Comparison of ENCODE assay signal across 8 cellular contexts in the genomic region with DNA sequence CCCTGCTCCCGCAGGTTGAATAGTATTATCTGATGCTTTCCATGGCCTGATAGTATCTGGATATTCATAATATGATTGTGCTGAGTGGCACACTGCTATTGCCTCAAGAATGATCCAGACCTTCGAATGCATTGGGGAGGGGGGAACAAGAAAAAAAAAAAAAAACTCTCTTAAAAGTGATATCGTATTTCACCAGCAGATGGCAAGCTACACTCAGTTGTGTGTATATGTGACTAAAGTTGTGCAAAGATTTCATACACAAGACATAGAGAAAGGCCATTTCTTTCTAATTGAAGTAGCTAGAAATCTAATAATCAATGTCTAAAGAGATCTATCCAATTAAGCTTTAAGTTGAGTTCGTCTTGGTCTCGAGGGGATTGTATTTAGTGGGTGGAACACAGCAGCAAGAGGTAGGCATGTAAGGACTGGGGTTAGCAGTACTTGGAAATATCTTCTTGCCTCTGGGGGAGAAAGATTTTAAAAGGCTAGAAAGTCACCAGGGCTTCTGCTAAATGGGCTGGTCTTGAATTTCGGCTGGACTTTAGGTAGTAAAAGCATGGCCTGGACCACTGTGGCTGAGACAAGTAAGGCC. TPM values are rescaled to one million over a fixed set of nuclear protein-coding genes. Genes with fewer than 3 reads are reported as not detected.
DNase-seq lines count a peak whose midpoint lies in the region; ATAC-seq and TF ChIP-seq lines count a peak whose summit lies in the region.

No MANE protein-coding gene starts in this region.

- peaks cover 3% of the 10 kb centered on the region for H3K4me1 Mint-ChIP-seq in CD14-positive monocyte

- intact Hi-C loops in CD14-positive monocyte (cut with micrococcal nuclease), result no loop called here
- intact Hi-C loops in prostate gland (cut with DNase I), result loop anchor here (2.0 to 5.0 kb wide), 2 partner anchors 206 to 321 kb away; no protein-coding TSS in a partner anchor

- no peak for ATAC-seq in GM18873 (IDR thresholded peaks at IDR 0.05; ENCODE audit: low FRiP score, unreplicated experiment)
- ATAC-seq in GM19397 (IDR thresholded peaks at IDR 0.05; ENCODE audit: unreplicated experiment), result no peak
- no peak for ATAC-seq in GM18907 (IDR thresholded peaks at IDR 0.05; ENCODE audit: unreplicated experiment)

- TF ChIP-seq POLR2A in Peyer's patch (IDR thresholded peaks at IDR 0.05), result no peak
- no peak for TF ChIP-seq POLR2A in prostate gland (IDR thresholded peaks at IDR 0.05)

- H3K9me3 ChIP-seq in Peyer's patch, result no peaks in the 10 kb centered on the region
- no peaks in the 10 kb centered on the region for H3K9me3 ChIP-seq in prostate gland

- H3K4me1 ChIP-seq in Peyer's patch (no peaks in the 10 kb centered on the region), prostate gland (replicated peaks) (no peaks in the 10 kb centered on the region)

- no peak overlapping the region for H3K4me3 Mint-ChIP-seq in CD14-positive monocyte

- H3K4me3 ChIP-seq in HFF-Myc (replicated peaks; ENCODE audit: low read depth, low read length) (no peak overlapping the region), Peyer's patch (no peak overlapping the region), fibroblast of mammary gland (ENCODE audit: control insufficient read depth, low read depth, low read length) (no peak overlapping the region), prostate gland (no peak overlapping the region)

- DNase-seq in CD14-positive monocyte (ENCODE audit: low spot score) (no peak), HFF-Myc (ENCODE audit: extremely low read depth, low read depth) (no peak), Peyer's patch (no peak), fibroblast of mammary gland (ENCODE audit: low read depth) (peak; percentile 57), prostate gland (ENCODE audit: low spot score) (no peak)

- peaks cover 0 to 6% (median 2%) of the 10 kb centered on the region in 7 donors for H3K9me3 Mint-ChIP-seq in CD14-positive monocyte

- no peak overlapping the region for H3K27ac ChIP-seq in Peyer's patch
- no peak overlapping the region for H3K27ac ChIP-seq in prostate gland

- TF ChIP-seq CTCF in CD14-positive monocyte (IDR thresholded peaks at IDR 0.05), result peak; percentile 62
- peak; percentile 7 for TF ChIP-seq CTCF in HFF-Myc (IDR thresholded peaks at IDR 0.05; ENCODE audit: low read depth, low read length, missing control alignments)
- peak in 5 of 6 experiments; percentile 20 to 67 (median 64) for TF ChIP-seq CTCF in Peyer's patch (IDR thresholded peaks at IDR 0.05)
- peak; percentile 54 for TF ChIP-seq CTCF in fibroblast of mammary gland (conservative IDR thresholded peaks at IDR 0.05; ENCODE audit: control insufficient read depth, insufficient read depth, low read depth, low read length)
- TF ChIP-seq CTCF in prostate gland (IDR thresholded peaks at IDR 0.05), result peak; percentile 38 to 65 (median 46)

- H3K27me3 ChIP-seq in Peyer's patch (no peaks in the 10 kb centered on the region), prostate gland (replicated peaks; ENCODE audit: insufficient read depth) (no peaks in the 10 kb centered on the region)

- H3K36me3 Mint-ChIP-seq in CD14-positive monocyte, result peaks cover 10 to 13% of the 10 kb centered on the region in 2 donors

- WGBS in prostate gland, result 14% methylated on average over 6 of the region's 6 CpGs

- no peaks in the 10 kb centered on the region for H3K27me3 Mint-ChIP-seq in CD14-positive monocyte (ENCODE audit: low read depth in 3 of 3)

- no peaks in the 10 kb centered on the region for H3K36me3 ChIP-seq in Peyer's patch
- no peaks in the 10 kb centered on the region for H3K36me3 ChIP-seq in prostate gland

- no peak overlapping the region for H3K27ac Mint-ChIP-seq in CD14-positive monocyte

RNA-seq across cellular contexts. Expression of gene SFRP4, which starts 15.3 kb away (rescaled TPM):
- polyA plus RNA-seq in CD14-positive monocyte, result not detected
- 1 to 10 TPM in 1 of 4 donors, not detected in 3; 1.2 TPM for total RNA-seq in Peyer's patch
- total RNA-seq in prostate gland, result 10 to 100 TPM in 1 of 2 donors, 1 to 10 TPM in 1; 3.2 to 25.3 TPM

RNA-seq across cellular contexts. Expression of gene EPDR1, which starts 19.1 kb away (rescaled TPM):
- 1 to 10 TPM; 1.1 to 1.2 TPM for polyA plus RNA-seq in CD14-positive monocyte
- total RNA-seq in Peyer's patch (10 to 100 TPM in 3 of 4 donors, 1 to 10 TPM in 1; 7.4 to 22.5 (median 19.7) TPM), prostate gland (10 to 100 TPM; 38.6 to 77.8 TPM)

RNA-seq across cellular contexts. Expression of gene NME8, which starts 52.9 kb away (rescaled TPM):
- 1 to 10 TPM; 3.2 to 4.8 TPM for polyA plus RNA-seq in CD14-positive monocyte
- total RNA-seq in Peyer's patch (1 to 10 TPM in 1 of 4 donors, not detected in 3; 1.7 TPM), prostate gland (under 1 TPM in 1 of 2 donors, not detected in 1; 0.91 TPM)

Comparison
In these comparisons a context has a peak if more than half of its experiments do, and no peak if none do; other contexts are left out.
1. CTCF ChIP-seq: peak in every context shown above with its lines; median percentile 64 in Peyer's patch; 62 in CD14-positive monocyte; 54 in fibroblast of mammary gland; 46 in prostate gland; 7 in HFF-Myc.